Comparison of ENCODE assay signal across 2 cellular contexts in genomic region chr2:70300771-70301343, GRCh38.
TF ChIP-seq lines count a peak whose summit lies in the region.

No MANE protein-coding gene starts in this region.

TF ChIP-seq in HEK293, 187 proteins besides CTCF, POLR2A, EP300 and RAD21:
- no peak for TF ChIP-seq ZNF488 (tag by site-specific recombination; IDR thresholded peaks at IDR 0.05)
- TF ChIP-seq AEBP2 (tag by site-specific recombination; IDR thresholded peaks at IDR 0.05; ENCODE audit: borderline replicate concordance) = no peak
- TF ChIP-seq ZNF596 (tag by site-specific recombination; IDR thresholded peaks at IDR 0.05) = no peak
- peak; percentile 95 for TF ChIP-seq SCRT2 (tag by site-specific recombination; IDR thresholded peaks at IDR 0.05)
- no peak for TF ChIP-seq MEIS1 (CRISPR knock-in tag; IDR thresholded peaks at IDR 0.05; ENCODE audit: borderline replicate concordance)
- no peak for TF ChIP-seq ZNF174 (tag by site-specific recombination; IDR thresholded peaks at IDR 0.05)
- TF ChIP-seq PRDM10 (tag by site-specific recombination; IDR thresholded peaks at IDR 0.05) = no peak
- TF ChIP-seq SCRT1 (tag by site-specific recombination; IDR thresholded peaks at IDR 0.05; ENCODE audit: borderline replicate concordance) = peak; percentile 64; the same call in 1 of the 2 replicates
- TF ChIP-seq OVOL3 (tag by site-specific recombination; IDR thresholded peaks at IDR 0.05) = no peak

TF ChIP-seq in K562, 482 proteins besides CTCF, POLR2A, EP300 and RAD21:
- TF ChIP-seq ARNT (IDR thresholded peaks at IDR 0.05) = 0 out of 4 replicates have a peak, but pooled peaks of 1 of the 2 experiments have one; percentile 19
- TF ChIP-seq ASH1L (IDR thresholded peaks at IDR 0.05; ENCODE audit: borderline replicate concordance, low read depth, partially characterized antibody) = no peak
- 0 out of 2 replicates have a peak, but pooled peaks have one; percentile 27 for TF ChIP-seq IRF9 (tag; IDR thresholded peaks at IDR 0.05)
- 0 out of 2 replicates have a peak, but pooled peaks have one; percentile 15 for TF ChIP-seq PTBP1 (IDR thresholded peaks at IDR 0.05; ENCODE audit: low read depth, low read length)
- 0 out of 2 replicates have a peak, but pooled peaks have one; percentile 1 for TF ChIP-seq HDGF (IDR thresholded peaks at IDR 0.05)
- no peak for TF ChIP-seq ID3 (CRISPR knock-in tag; IDR thresholded peaks at IDR 0.05)
- TF ChIP-seq ID3 (tag; IDR thresholded peaks at IDR 0.05) = no peak
- 0 out of 2 replicates have a peak, but pooled peaks have one; percentile 14 for TF ChIP-seq HBP1 (CRISPR knock-in tag; IDR thresholded peaks at IDR 0.05)
- 0 out of 2 replicates have a peak, but pooled peaks have one; percentile 49 for TF ChIP-seq BACH1 (tag; IDR thresholded peaks at IDR 0.05)
- TF ChIP-seq CC2D1A (IDR thresholded peaks at IDR 0.05) = 0 out of 2 replicates have a peak, but pooled peaks have one; percentile 21
- 0 out of 4 replicates have a peak, but pooled peaks of 1 of the 2 experiments have one; percentile 5 for TF ChIP-seq ZNF639 (CRISPR knock-in tag; conservative IDR thresholded peaks at IDR 0.05 in 1 of 2, IDR thresholded peaks at IDR 0.05 in 1 of 2)
- no peak for TF ChIP-seq CREB5 (CRISPR knock-in tag; IDR thresholded peaks at IDR 0.05)
- no peak for TF ChIP-seq ZFP30 (CRISPR knock-in tag; IDR thresholded peaks at IDR 0.05; ENCODE audit: borderline replicate concordance)
- 0 out of 2 replicates have a peak, but pooled peaks have one; percentile 45 for TF ChIP-seq ZBTB2 (IDR thresholded peaks at IDR 0.05)
